1 cellular context compared by ENCODE assay signal in the genomic region with DNA sequence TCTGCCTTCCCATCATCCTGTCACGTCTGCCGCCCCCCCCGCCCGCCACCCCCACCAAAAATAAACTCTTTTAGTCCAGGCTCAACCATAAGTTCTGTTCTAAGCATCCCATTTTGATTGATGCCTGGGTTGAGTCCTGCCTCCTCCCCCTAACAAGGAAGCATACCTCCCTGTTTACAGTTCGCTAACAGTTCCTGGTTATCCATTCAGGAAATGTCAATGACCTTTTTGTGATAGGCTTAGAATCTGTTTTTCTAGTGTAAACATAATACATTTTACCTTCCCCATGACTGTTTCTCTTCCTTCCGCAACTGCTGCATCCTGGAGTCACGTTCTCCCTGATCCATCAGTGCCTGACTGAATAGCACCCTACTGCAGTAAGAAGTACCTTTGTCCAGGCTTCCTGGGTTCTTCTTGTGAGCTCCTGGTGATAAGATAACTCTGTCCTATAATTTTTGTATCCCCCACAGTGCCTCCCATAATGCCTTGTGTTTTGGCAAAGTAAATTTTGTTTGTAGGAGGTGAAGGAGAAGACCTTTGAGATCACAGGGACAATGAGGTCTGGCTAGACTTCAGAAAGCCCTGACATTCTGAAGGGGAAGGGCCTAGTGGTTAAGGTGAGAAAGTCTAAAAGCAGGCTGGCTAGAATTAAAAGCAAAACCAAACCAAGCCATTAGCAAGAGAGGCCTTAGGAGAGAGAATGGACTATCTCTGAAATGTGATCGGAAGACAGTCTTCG.
A peak's percentile ranks its signal among the peaks of the same experiment; 100 is the strongest.
TF ChIP-seq lines count a peak whose summit lies in the region.

No MANE protein-coding gene starts in this region.

TF ChIP-seq in HepG2, 621 proteins besides CTCF, POLR2A, EP300 and RAD21 (continued from another document and continues in another):
- TF ChIP-seq, protein P1, sequence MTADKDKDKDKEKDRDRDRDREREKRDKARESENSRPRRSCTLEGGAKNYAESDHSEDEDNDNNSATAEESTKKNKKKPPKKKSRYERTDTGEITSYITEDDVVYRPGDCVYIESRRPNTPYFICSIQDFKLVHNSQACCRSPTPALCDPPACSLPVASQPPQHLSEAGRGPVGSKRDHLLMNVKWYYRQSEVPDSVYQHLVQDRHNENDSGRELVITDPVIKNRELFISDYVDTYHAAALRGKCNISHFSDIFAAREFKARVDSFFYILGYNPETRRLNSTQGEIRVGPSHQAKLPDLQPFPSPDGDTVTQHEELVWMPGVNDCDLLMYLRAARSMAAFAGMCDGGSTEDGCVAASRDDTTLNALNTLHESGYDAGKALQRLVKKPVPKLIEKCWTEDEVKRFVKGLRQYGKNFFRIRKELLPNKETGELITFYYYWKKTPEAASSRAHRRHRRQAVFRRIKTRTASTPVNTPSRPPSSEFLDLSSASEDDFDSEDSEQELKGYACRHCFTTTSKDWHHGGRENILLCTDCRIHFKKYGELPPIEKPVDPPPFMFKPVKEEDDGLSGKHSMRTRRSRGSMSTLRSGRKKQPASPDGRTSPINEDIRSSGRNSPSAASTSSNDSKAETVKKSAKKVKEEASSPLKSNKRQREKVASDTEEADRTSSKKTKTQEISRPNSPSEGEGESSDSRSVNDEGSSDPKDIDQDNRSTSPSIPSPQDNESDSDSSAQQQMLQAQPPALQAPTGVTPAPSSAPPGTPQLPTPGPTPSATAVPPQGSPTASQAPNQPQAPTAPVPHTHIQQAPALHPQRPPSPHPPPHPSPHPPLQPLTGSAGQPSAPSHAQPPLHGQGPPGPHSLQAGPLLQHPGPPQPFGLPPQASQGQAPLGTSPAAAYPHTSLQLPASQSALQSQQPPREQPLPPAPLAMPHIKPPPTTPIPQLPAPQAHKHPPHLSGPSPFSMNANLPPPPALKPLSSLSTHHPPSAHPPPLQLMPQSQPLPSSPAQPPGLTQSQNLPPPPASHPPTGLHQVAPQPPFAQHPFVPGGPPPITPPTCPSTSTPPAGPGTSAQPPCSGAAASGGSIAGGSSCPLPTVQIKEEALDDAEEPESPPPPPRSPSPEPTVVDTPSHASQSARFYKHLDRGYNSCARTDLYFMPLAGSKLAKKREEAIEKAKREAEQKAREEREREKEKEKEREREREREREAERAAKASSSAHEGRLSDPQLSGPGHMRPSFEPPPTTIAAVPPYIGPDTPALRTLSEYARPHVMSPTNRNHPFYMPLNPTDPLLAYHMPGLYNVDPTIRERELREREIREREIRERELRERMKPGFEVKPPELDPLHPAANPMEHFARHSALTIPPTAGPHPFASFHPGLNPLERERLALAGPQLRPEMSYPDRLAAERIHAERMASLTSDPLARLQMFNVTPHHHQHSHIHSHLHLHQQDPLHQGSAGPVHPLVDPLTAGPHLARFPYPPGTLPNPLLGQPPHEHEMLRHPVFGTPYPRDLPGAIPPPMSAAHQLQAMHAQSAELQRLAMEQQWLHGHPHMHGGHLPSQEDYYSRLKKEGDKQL (CRISPR knock-in tag; IDR thresholded peaks at IDR 0.05; ENCODE audit: low read depth), result peak; percentile 80
- TF ChIP-seq, protein P2, sequence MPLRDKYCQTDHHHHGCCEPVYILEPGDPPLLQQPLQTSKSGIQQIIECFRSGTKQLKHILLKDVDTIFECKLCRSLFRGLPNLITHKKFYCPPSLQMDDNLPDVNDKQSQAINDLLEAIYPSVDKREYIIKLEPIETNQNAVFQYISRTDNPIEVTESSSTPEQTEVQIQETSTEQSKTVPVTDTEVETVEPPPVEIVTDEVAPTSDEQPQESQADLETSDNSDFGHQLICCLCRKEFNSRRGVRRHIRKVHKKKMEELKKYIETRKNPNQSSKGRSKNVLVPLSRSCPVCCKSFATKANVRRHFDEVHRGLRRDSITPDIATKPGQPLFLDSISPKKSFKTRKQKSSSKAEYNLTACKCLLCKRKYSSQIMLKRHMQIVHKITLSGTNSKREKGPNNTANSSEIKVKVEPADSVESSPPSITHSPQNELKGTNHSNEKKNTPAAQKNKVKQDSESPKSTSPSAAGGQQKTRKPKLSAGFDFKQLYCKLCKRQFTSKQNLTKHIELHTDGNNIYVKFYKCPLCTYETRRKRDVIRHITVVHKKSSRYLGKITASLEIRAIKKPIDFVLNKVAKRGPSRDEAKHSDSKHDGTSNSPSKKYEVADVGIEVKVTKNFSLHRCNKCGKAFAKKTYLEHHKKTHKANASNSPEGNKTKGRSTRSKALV (CRISPR knock-in tag; IDR thresholded peaks at IDR 0.05), result no peak
- TF ChIP-seq, protein P3, sequence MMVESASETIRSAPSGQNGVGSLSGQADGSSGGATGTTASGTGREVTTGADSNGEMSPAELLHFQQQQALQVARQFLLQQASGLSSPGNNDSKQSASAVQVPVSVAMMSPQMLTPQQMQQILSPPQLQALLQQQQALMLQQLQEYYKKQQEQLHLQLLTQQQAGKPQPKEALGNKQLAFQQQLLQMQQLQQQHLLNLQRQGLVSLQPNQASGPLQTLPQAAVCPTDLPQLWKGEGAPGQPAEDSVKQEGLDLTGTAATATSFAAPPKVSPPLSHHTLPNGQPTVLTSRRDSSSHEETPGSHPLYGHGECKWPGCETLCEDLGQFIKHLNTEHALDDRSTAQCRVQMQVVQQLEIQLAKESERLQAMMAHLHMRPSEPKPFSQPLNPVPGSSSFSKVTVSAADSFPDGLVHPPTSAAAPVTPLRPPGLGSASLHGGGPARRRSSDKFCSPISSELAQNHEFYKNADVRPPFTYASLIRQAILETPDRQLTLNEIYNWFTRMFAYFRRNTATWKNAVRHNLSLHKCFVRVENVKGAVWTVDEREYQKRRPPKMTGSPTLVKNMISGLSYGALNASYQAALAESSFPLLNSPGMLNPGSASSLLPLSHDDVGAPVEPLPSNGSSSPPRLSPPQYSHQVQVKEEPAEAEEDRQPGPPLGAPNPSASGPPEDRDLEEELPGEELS (CRISPR knock-in tag; IDR thresholded peaks at IDR 0.05), result peak; percentile 94
- TF ChIP-seq, protein P4, sequence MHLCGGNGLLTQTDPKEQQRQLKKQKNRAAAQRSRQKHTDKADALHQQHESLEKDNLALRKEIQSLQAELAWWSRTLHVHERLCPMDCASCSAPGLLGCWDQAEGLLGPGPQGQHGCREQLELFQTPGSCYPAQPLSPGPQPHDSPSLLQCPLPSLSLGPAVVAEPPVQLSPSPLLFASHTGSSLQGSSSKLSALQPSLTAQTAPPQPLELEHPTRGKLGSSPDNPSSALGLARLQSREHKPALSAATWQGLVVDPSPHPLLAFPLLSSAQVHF (CRISPR knock-in tag; IDR thresholded peaks at IDR 0.05), result no peak
- TF ChIP-seq ZNF552 (CRISPR knock-in tag; IDR thresholded peaks at IDR 0.05; ENCODE audit: borderline replicate concordance) (no peak), ZNF160 (CRISPR knock-in tag; IDR thresholded peaks at IDR 0.05) (no peak), ZNF572 (CRISPR knock-in tag; IDR thresholded peaks at IDR 0.05) (no peak), ZBTB20 (CRISPR knock-in tag; IDR thresholded peaks at IDR 0.05; ENCODE audit: borderline replicate concordance, low read depth) (peak; percentile 56; the same call in 1 of the 2 replicates), TBP (CRISPR knock-in tag; IDR thresholded peaks at IDR 0.05) (no peak), GLI4 (CRISPR knock-in tag; IDR thresholded peaks at IDR 0.05; ENCODE audit: borderline replicate concordance) (no peak), ZNF337 (CRISPR knock-in tag; IDR thresholded peaks at IDR 0.05; ENCODE audit: borderline replicate concordance, low read depth) (no peak), ZNF839 (CRISPR knock-in tag; IDR thresholded peaks at IDR 0.05; ENCODE audit: borderline replicate concordance) (no peak), TAF1 (CRISPR knock-in tag; IDR thresholded peaks at IDR 0.05) (no peak; the same call in 1 of the 2 replicates), ZNF121 (CRISPR knock-in tag; IDR thresholded peaks at IDR 0.05) (no peak), ZNF557 (CRISPR knock-in tag; IDR thresholded peaks at IDR 0.05) (no peak), FOXM1 (CRISPR knock-in tag; IDR thresholded peaks at IDR 0.05) (no peak), CBX2 (IDR thresholded peaks at IDR 0.05; ENCODE audit: low read depth, low read length) (no peak), CBX2 (CRISPR knock-in tag; IDR thresholded peaks at IDR 0.05; ENCODE audit: low read depth) (no peak), ZNF136 (CRISPR knock-in tag; IDR thresholded peaks at IDR 0.05; ENCODE audit: low read depth) (no peak), KLF16 (CRISPR knock-in tag; IDR thresholded peaks at IDR 0.05) (no peak), ZNF460 (CRISPR knock-in tag; IDR thresholded peaks at IDR 0.05; ENCODE audit: borderline replicate concordance) (no peak), SIN3A (IDR thresholded peaks at IDR 0.05; ENCODE audit: borderline replicate concordance, low read depth, low read length) (peak; percentile 63), ZNF615 (CRISPR knock-in tag; IDR thresholded peaks at IDR 0.05; ENCODE audit: borderline replicate concordance) (no peak), ZFP37 (CRISPR knock-in tag; IDR thresholded peaks at IDR 0.05; ENCODE audit: borderline replicate concordance) (no peak), ZNF441 (CRISPR knock-in tag; IDR thresholded peaks at IDR 0.05; ENCODE audit: borderline replicate concordance) (no peak), SMC3 (IDR thresholded peaks at IDR 0.05; ENCODE audit: low read length) (no peak), ZNF567 (CRISPR knock-in tag; IDR thresholded peaks at IDR 0.05; ENCODE audit: borderline replicate concordance) (no peak), POLR2AphosphoS5 (IDR thresholded peaks at IDR 0.05; ENCODE audit: low read depth, low read length) (peak; percentile 69), ZFP90 (CRISPR knock-in tag; IDR thresholded peaks at IDR 0.05; ENCODE audit: borderline replicate concordance) (no peak), ZNF644 (CRISPR knock-in tag; IDR thresholded peaks at IDR 0.05; ENCODE audit: low read depth) (no peak), MAFG (CRISPR knock-in tag; IDR thresholded peaks at IDR 0.05) (no peak), SOX6 (IDR thresholded peaks at IDR 0.05) (no peak), SOX6 (CRISPR knock-in tag; IDR thresholded peaks at IDR 0.05) (peak; percentile 67)
- TF ChIP-seq, protein P5, sequence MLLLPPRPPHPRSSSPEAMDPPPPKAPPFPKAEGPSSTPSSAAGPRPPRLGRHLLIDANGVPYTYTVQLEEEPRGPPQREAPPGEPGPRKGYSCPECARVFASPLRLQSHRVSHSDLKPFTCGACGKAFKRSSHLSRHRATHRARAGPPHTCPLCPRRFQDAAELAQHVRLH (CRISPR knock-in tag; IDR thresholded peaks at IDR 0.05; ENCODE audit: borderline replicate concordance, low read depth), result 0 out of 2 replicates have a peak, but pooled peaks have one; percentile 30
- TF ChIP-seq, protein P6, sequence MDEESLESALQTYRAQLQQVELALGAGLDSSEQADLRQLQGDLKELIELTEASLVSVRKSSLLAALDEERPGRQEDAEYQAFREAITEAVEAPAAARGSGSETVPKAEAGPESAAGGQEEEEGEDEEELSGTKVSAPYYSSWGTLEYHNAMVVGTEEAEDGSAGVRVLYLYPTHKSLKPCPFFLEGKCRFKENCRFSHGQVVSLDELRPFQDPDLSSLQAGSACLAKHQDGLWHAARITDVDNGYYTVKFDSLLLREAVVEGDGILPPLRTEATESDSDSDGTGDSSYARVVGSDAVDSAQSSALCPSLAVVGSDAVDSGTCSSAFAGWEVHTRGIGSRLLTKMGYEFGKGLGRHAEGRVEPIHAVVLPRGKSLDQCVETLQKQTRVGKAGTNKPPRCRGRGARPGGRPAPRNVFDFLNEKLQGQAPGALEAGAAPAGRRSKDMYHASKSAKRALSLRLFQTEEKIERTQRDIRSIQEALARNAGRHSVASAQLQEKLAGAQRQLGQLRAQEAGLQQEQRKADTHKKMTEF (CRISPR knock-in tag; IDR thresholded peaks at IDR 0.05), result no peak; the same call in none of the 2 replicates
- TF ChIP-seq, protein P7, sequence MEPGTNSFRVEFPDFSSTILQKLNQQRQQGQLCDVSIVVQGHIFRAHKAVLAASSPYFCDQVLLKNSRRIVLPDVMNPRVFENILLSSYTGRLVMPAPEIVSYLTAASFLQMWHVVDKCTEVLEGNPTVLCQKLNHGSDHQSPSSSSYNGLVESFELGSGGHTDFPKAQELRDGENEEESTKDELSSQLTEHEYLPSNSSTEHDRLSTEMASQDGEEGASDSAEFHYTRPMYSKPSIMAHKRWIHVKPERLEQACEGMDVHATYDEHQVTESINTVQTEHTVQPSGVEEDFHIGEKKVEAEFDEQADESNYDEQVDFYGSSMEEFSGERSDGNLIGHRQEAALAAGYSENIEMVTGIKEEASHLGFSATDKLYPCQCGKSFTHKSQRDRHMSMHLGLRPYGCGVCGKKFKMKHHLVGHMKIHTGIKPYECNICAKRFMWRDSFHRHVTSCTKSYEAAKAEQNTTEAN (CRISPR knock-in tag; conservative IDR thresholded peaks at IDR 0.05), result peak; percentile 29; the same call in 1 of the 2 replicates
- TF ChIP-seq, protein P8, sequence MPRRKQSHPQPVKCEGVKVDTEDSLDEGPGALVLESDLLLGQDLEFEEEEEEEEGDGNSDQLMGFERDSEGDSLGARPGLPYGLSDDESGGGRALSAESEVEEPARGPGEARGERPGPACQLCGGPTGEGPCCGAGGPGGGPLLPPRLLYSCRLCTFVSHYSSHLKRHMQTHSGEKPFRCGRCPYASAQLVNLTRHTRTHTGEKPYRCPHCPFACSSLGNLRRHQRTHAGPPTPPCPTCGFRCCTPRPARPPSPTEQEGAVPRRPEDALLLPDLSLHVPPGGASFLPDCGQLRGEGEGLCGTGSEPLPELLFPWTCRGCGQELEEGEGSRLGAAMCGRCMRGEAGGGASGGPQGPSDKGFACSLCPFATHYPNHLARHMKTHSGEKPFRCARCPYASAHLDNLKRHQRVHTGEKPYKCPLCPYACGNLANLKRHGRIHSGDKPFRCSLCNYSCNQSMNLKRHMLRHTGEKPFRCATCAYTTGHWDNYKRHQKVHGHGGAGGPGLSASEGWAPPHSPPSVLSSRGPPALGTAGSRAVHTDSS (CRISPR knock-in tag; conservative IDR thresholded peaks at IDR 0.05), result no peak
- TF ChIP-seq, protein P9, sequence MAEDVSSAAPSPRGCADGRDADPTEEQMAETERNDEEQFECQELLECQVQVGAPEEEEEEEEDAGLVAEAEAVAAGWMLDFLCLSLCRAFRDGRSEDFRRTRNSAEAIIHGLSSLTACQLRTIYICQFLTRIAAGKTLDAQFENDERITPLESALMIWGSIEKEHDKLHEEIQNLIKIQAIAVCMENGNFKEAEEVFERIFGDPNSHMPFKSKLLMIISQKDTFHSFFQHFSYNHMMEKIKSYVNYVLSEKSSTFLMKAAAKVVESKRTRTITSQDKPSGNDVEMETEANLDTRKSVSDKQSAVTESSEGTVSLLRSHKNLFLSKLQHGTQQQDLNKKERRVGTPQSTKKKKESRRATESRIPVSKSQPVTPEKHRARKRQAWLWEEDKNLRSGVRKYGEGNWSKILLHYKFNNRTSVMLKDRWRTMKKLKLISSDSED (CRISPR knock-in tag; IDR thresholded peaks at IDR 0.05), result no peak
- TF ChIP-seq, protein P10, sequence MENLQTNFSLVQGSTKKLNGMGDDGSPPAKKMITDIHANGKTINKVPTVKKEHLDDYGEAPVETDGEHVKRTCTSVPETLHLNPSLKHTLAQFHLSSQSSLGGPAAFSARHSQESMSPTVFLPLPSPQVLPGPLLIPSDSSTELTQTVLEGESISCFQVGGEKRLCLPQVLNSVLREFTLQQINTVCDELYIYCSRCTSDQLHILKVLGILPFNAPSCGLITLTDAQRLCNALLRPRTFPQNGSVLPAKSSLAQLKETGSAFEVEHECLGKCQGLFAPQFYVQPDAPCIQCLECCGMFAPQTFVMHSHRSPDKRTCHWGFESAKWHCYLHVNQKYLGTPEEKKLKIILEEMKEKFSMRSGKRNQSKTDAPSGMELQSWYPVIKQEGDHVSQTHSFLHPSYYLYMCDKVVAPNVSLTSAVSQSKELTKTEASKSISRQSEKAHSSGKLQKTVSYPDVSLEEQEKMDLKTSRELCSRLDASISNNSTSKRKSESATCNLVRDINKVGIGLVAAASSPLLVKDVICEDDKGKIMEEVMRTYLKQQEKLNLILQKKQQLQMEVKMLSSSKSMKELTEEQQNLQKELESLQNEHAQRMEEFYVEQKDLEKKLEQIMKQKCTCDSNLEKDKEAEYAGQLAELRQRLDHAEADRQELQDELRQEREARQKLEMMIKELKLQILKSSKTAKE (CRISPR knock-in tag; IDR thresholded peaks at IDR 0.05; ENCODE audit: borderline replicate concordance), result peak; percentile 86
